In the genomic region with DNA sequence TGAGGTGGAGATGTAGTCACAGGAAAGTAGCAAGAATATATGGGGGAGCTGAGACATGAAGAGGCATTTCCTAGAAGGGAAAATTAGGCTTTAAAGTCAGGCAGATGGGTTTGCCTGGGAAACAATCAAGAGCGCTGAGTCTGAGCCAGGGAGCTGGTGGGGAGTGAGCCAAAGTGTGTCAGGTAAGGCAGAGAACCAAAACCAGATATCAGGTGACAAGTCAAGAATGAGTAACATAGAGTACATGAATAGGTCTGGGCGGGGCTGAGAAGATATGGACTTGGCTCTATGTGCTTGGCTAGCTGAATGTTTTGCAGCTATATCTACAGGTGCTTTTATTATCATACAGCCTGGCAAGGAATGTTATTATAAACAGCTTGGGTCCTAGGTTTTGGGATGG, we compare ENCODE assay signal across 27 cellular contexts. TPM values are rescaled to one million over a fixed set of nuclear protein-coding genes. Genes with fewer than 3 reads are reported as not detected.
A peak's percentile ranks its signal among the peaks of the same experiment; 100 is the strongest.
DNase-seq lines count a peak whose midpoint lies in the region; ATAC-seq, FAIRE-seq and TF ChIP-seq lines count a peak whose summit lies in the region.
"Had no signal": no experiment of that assay in that cellular context is flagged by ENCODE, and none has a peak within 500 bp of the region (broad histone marks: within the 10 kb centered on the region; RNA-seq: fewer than 3 reads in every experiment).

No MANE protein-coding gene starts in this region.

- H3K36me3 Mint-ChIP-seq in stimulated activated naive B cell treated with anti-CD40 and anti-IgM and Interleukin-4, amounts not matched to agents 10 μg/mL and 1 μg/mL and 100 μg/mL, for 72 hours, result peaks cover 0 to 2% of the 10 kb centered on the region in 2 donors
- H3K36me3 Mint-ChIP-seq: activated naive CD4-positive, alpha-beta T cell treated with anti-CD3 and anti-CD28 coated beads, Interleukin-2, amount 50 U/mL, for 24 hours; CD4-positive, CD25-positive, alpha-beta regulatory T cell had no signal

- TF ChIP-seq CTCF in prostate gland (IDR thresholded peaks at IDR 0.05), result no peak

- peaks cover 16 to 18% of the 10 kb centered on the region in 2 donors for H3K27me3 Mint-ChIP-seq in stimulated activated naive B cell treated with anti-CD40 and anti-IgM and Interleukin-4, amounts not matched to agents 10 μg/mL and 1 μg/mL and 100 μg/mL, for 72 hours
- H3K27me3 Mint-ChIP-seq: CD4-positive, CD25-positive, alpha-beta regulatory T cell; progenitor cell of endocrine pancreas had no signal

- WGBS in prostate gland, result 46% methylated on average over 2 of the region's 2 CpGs

- no peaks in the 10 kb centered on the region for H3K9me3 Mint-ChIP-seq in stimulated activated naive B cell treated with anti-CD40 and anti-IgM and Interleukin-4, amounts not matched to agents 10 μg/mL and 1 μg/mL and 100 μg/mL, for 72 hours
- H3K9me3 Mint-ChIP-seq: activated naive CD4-positive, alpha-beta T cell treated with anti-CD3 and anti-CD28 coated beads, Interleukin-2, amount 50 U/mL, for 24 hours; activated T-helper 2 cell treated with anti-CD3 and anti-CD28 coated beads, Interferon-gamma antibody, Interleukin-2, Interleukin-4, amounts not matched to agents 10 μg/mL and 5 μg/mL and 100 μg/mL, durations not matched to agents 14 hours and 24 hours and 36 hours; CD4-positive, CD25-positive, alpha-beta regulatory T cell; T-helper 2 cell treated with Interferon-gamma antibody and Interleukin-4, amounts not matched to agents 5 μg/mL and 100 μg/mL, for 36 hours had no signal

- TF ChIP-seq POLR2A in GM12891 (IDR thresholded peaks at IDR 0.05; ENCODE audit: low read depth, low read length), result no peak
- TF ChIP-seq POLR2A in prostate gland (IDR thresholded peaks at IDR 0.05), result no peak

- no peak for ATAC-seq in stimulated activated naive B cell treated with anti-CD40 and anti-IgM and Interleukin-4, amounts not matched to agents 10 μg/mL and 1 μg/mL and 100 μg/mL, for 72 hours (replicated peaks)
- ATAC-seq: activated CD8-positive, alpha-beta T cell treated with anti-CD3 and anti-CD28 coated beads, Interleukin-2, amount 10 ng/mL, durations not matched to agents 7 days and 5 days had no signal

- H3K27me3 ChIP-seq in prostate gland (replicated peaks; ENCODE audit: insufficient read depth), result no peaks in the 10 kb centered on the region
- H3K27me3 ChIP-seq: colonic mucosa, stomach, thyroid gland had no signal

- no peak overlapping the region for H3K27ac Mint-ChIP-seq in stimulated activated naive B cell treated with anti-CD40 and anti-IgM and Interleukin-4, amounts not matched to agents 10 μg/mL and 1 μg/mL and 100 μg/mL, for 72 hours
- H3K27ac Mint-ChIP-seq: activated CD8-positive, alpha-beta T cell treated with anti-CD3 and anti-CD28 coated beads, Interleukin-2, amount 10 ng/mL, durations not matched to agents 7 days and 5 days; activated naive CD4-positive, alpha-beta T cell treated with anti-CD3 and anti-CD28 coated beads, Interleukin-2, amount 50 U/mL, for 24 hours; activated T-helper 2 cell treated with anti-CD3 and anti-CD28 coated beads, Interferon-gamma antibody, Interleukin-2, Interleukin-4, amounts not matched to agents 10 μg/mL and 5 μg/mL and 100 μg/mL, durations not matched to agents 14 hours and 24 hours and 36 hours; CD4-positive, CD25-positive, alpha-beta regulatory T cell; progenitor cell of endocrine pancreas; T-helper 2 cell treated with Interferon-gamma antibody and Interleukin-4, amounts not matched to agents 5 μg/mL and 100 μg/mL, for 36 hours had no signal

- no peak overlapping the region for H3K4me3 ChIP-seq in prostate gland
- H3K4me3 ChIP-seq: colonic mucosa, HAP-1, stomach, thyroid gland had no signal

- no peak overlapping the region for H3K27ac ChIP-seq in prostate gland
- H3K27ac ChIP-seq: colonic mucosa, KMS-11, stomach, thyroid gland had no signal

- H3K4me3 Mint-ChIP-seq in stimulated activated naive B cell treated with anti-CD40 and anti-IgM and Interleukin-4, amounts not matched to agents 10 μg/mL and 1 μg/mL and 100 μg/mL, for 72 hours, result no peak overlapping the region
- H3K4me3 Mint-ChIP-seq: activated CD8-positive, alpha-beta T cell treated with anti-CD3 and anti-CD28 coated beads, Interleukin-2, amount 10 ng/mL, durations not matched to agents 7 days and 5 days; activated naive CD4-positive, alpha-beta T cell treated with anti-CD3 and anti-CD28 coated beads, Interleukin-2, amount 50 U/mL, for 24 hours; CD4-positive, CD25-positive, alpha-beta regulatory T cell; T-helper 2 cell treated with Interferon-gamma antibody and Interleukin-4, amounts not matched to agents 5 μg/mL and 100 μg/mL, for 36 hours had no signal

- no peak for DNase-seq in GM12891 (ENCODE audit: insufficient read length, low spot score)
- DNase-seq in NCI-H2171 (lab: John Stamatoyannopoulos, UW), result peak; percentile 40
- peak; percentile 17 for DNase-seq in cerebellar cortex (ENCODE audit: low spot score)
- peak; percentile 47 for DNase-seq in prostate gland (ENCODE audit: low spot score)
- no peak for DNase-seq in stimulated activated naive B cell treated with anti-CD40 and anti-IgM and Interleukin-4, amounts not matched to agents 10 μg/mL and 1 μg/mL and 100 μg/mL, for 72 hours
- no peak for DNase-seq in activated CD4-positive, alpha-beta T cell treated with anti-CD3 and anti-CD28 coated beads, Interleukin-2, amount 50 U/mL, for 4 hours
- no peak for DNase-seq in NCI-H345 treated with DMSO at 0.1 percent for 48 hours (lab: John Stamatoyannopoulos, UW; ENCODE audit: unreplicated experiment)
- DNase-seq: amygdala; DMS79 treated with DMSO at 0.1 percent for 48 hours; effector CD8-positive, alpha-beta T cell; NCI-H2029; stimulated activated CD4-positive, alpha-beta T cell treated with anti-CD3 and anti-CD28 coated beads, Interleukin-12 subunit alpha, Interleukin-12 subunit beta, amount 100 ng/mL, for 4 hours; stimulated activated CD4-positive, alpha-beta T cell treated with anti-CD3 and anti-CD28 coated beads, Interleukin-2, amount 100 ng/mL, for 48 hours; stomach had no signal

- FAIRE-seq in GM12891 (lab: Jason Lieb, UNC), result peak; percentile 62
- FAIRE-seq: keratinocyte had no signal

- H3K4me1 ChIP-seq in prostate gland (replicated peaks), result no peaks in the 10 kb centered on the region
- H3K4me1 ChIP-seq: colonic mucosa, HAP-1 had no signal

- H3K36me3 ChIP-seq in prostate gland, result no peaks in the 10 kb centered on the region
- H3K36me3 ChIP-seq: colonic mucosa, HAP-1, stomach, thyroid gland had no signal

- intact Hi-C loops in prostate gland (cut with DNase I), result no loop called here

- H3K9me3 ChIP-seq in prostate gland, result no peaks in the 10 kb centered on the region
- H3K9me3 ChIP-seq: colonic mucosa, HAP-1, stomach, thyroid gland had no signal

- H3K4me1 Mint-ChIP-seq in stimulated activated naive B cell treated with anti-CD40 and anti-IgM and Interleukin-4, amounts not matched to agents 10 μg/mL and 1 μg/mL and 100 μg/mL, for 72 hours, result peaks cover 10 to 12% of the 10 kb centered on the region in 2 donors
- H3K4me1 Mint-ChIP-seq: activated naive CD4-positive, alpha-beta T cell treated with anti-CD3 and anti-CD28 coated beads, Interleukin-2, amount 50 U/mL, for 24 hours; CD4-positive, CD25-positive, alpha-beta regulatory T cell had no signal

TF ChIP-seq in GM12891, 5 proteins besides CTCF, POLR2A, EP300 and RAD21:
- TF ChIP-seq POU2F2 (IDR thresholded peaks at IDR 0.05; ENCODE audit: low read depth, low read length), result no peak
- no peak for TF ChIP-seq PAX5 (IDR thresholded peaks at IDR 0.05; ENCODE audit: insufficient read depth, low read length, severe bottlenecking)
- TF ChIP-seq TAF1 (IDR thresholded peaks at IDR 0.05; ENCODE audit: low read depth, low read length), result no peak
- no peak for TF ChIP-seq SPI1 (IDR thresholded peaks at IDR 0.05; ENCODE audit: low read depth, low read length)
- no peak for TF ChIP-seq POLR2AphosphoS5 (IDR thresholded peaks at IDR 0.05; ENCODE audit: low read depth, low read length)

RNA-seq across cellular contexts. Expression of a gene that starts 49.3 kb away (rescaled TPM):
- polyA plus RNA-seq in GM12891 (2012; ENCODE audit: low read depth, missing spikeins), result 3.9 TPM
- total RNA-seq in prostate gland, result 1 to 10 TPM in 1 of 2 donors, under 1 TPM in 1; 0.36 to 1.1 TPM
- total RNA-seq: activated CD8-positive, alpha-beta T cell treated with anti-CD3 and anti-CD28 coated beads, Interleukin-2, amount 10 ng/mL, durations not matched to agents 7 days and 5 days; activated T-helper 2 cell treated with anti-CD3 and anti-CD28 coated beads, Interferon-gamma antibody, Interleukin-2, Interleukin-4, amounts not matched to agents 10 μg/mL and 5 μg/mL and 100 μg/mL, durations not matched to agents 14 hours and 24 hours and 36 hours; CD4-positive, CD25-positive, alpha-beta regulatory T cell; fibroblast of villous mesenchyme; myocyte had no signal
- polyA plus RNA-seq: CD4-positive, CD25-positive, alpha-beta regulatory T cell; keratinocyte had no signal

Comparison
In these comparisons a context has a peak if more than half of its experiments do, and no peak if none do; other contexts are left out.
1. DNase-seq: peak in NCI-H2171 (single experiment), cerebellar cortex (single experiment) and prostate gland (single experiment); none in GM12891 (single experiment), stimulated activated naive B cell treated with anti-CD40 and anti-IgM and Interleukin-4, amounts not matched to agents 10 μg/mL and 1 μg/mL and 100 μg/mL, for 72 hours (single experiment), activated CD4-positive, alpha-beta T cell treated with anti-CD3 and anti-CD28 coated beads, Interleukin-2, amount 50 U/mL, for 4 hours (0 of 2) and NCI-H345 treated with DMSO at 0.1 percent for 48 hours (single experiment).